ENCODE assay signal across 6 cellular contexts in genomic region chr17:5929721-5930120, GRCh38.
"Had no signal": no experiment of that assay in that cellular context is flagged by ENCODE, and none has a peak within 500 bp of the region (broad histone marks: within the 10 kb centered on the region; RNA-seq: fewer than 3 reads in every experiment).

No MANE protein-coding gene starts in this region.

- H3K27ac ChIP-seq: HL-60, KMS-11 had no signal

- H3K27ac Mint-ChIP-seq: IgD-negative memory B cell had no signal

- H3K36me3 Mint-ChIP-seq: IgD-negative memory B cell had no signal

- H3K4me1 Mint-ChIP-seq: IgD-negative memory B cell had no signal

- H3K4me3 Mint-ChIP-seq: IgD-negative memory B cell had no signal

- H3K9ac ChIP-seq: KMS-11 had no signal

- H3K4me2 ChIP-seq: KMS-11 had no signal

- ATAC-seq: HepG2, K562 had no signal

- H3K4me3 ChIP-seq: K562 had no signal

- DNase-seq: KG1 had no signal
